In genomic region chr16:66603537-66604375, GRCh38 we compare ENCODE assay signal across 8 cellular contexts. TPM values are rescaled to one million over a fixed set of nuclear protein-coding genes. Genes with fewer than 3 reads are reported as not detected.
DNase-seq lines count a peak whose midpoint lies in the region; FAIRE-seq and TF ChIP-seq lines count a peak whose summit lies in the region.
"Had no signal": no experiment of that assay in that cellular context is flagged by ENCODE, and none has a peak within 500 bp of the region (broad histone marks: within the 10 kb centered on the region; RNA-seq: fewer than 3 reads in every experiment).

No MANE protein-coding gene starts in this region.

- peak overlapping the region; percentile 88 to 92 for H3K27ac ChIP-seq in coronary artery

- peak; percentile 73 for FAIRE-seq in GM18507 (lab: Jason Lieb, UNC)

- TF ChIP-seq CTCF in coronary artery (IDR thresholded peaks at IDR 0.05) = no peak

- DNase-seq in GM18507 (ENCODE audit: extremely low spot score, insufficient read length, low read depth) = no peak
- peak in 2 of 3 experiments; percentile 71 to 77 for DNase-seq in NCI-H1417 (lab: John Stamatoyannopoulos, UW)
- DNase-seq in activated CD4-positive, CD25-positive, alpha-beta regulatory T cell treated with anti-CD3 and anti-CD28 coated beads, Interleukin-2, amount 50 U/mL, for 72 hours = peak; percentile 67
- no peak for DNase-seq in coronary artery (ENCODE audit: low spot score)
- DNase-seq in lung microvascular endothelial cell (ENCODE audit: low read depth in 2 of 2) = peak; percentile 49 to 62
- DNase-seq in stimulated activated CD8-positive, alpha-beta memory T cell treated with anti-CD3 and anti-CD28 coated beads, Interleukin-15, amount 100 ng/mL, for 1 hour (ENCODE audit: low read depth) = peak; percentile 41
- DNase-seq in NCI-H1092 treated with DMSO at 0.1 percent for 48 hours (lab: John Stamatoyannopoulos, UW) = no peak

- H3K4me3 ChIP-seq in coronary artery = peak overlapping the region; percentile 87

RNA-seq across cellular contexts. Expression of gene CMTM3, which starts 0.7 kb away (rescaled TPM):
- total RNA-seq in lung microvascular endothelial cell = 23.1 and 28.0 TPM in 2 replicates

RNA-seq across cellular contexts. Expression of gene CMTM2, which starts 24.5 kb away (rescaled TPM):
- not detected in 2 replicates for total RNA-seq in lung microvascular endothelial cell
- total RNA-seq: myocyte had no signal

RNA-seq across cellular contexts. Expression of gene CMTM1, which starts 37.5 kb away (rescaled TPM):
- 1.5 and 1.8 TPM in 2 replicates for total RNA-seq in lung microvascular endothelial cell

RNA-seq across cellular contexts. Expression of gene CKLF, which starts 51.4 kb away (rescaled TPM):
- 51.6 and 73.0 TPM in 2 replicates for total RNA-seq in lung microvascular endothelial cell

RNA-seq across cellular contexts. Expression of gene TK2, which starts 53.8 kb away (rescaled TPM):
- 23.1 and 29.2 TPM in 2 replicates for total RNA-seq in lung microvascular endothelial cell

Comparison
In these comparisons a context has a peak if more than half of its experiments do, and no peak if none do; other contexts are left out.
1. DNase-seq: peak in NCI-H1417 (2 of 3), activated CD4-positive, CD25-positive, alpha-beta regulatory T cell treated with anti-CD3 and anti-CD28 coated beads, Interleukin-2, amount 50 U/mL, for 72 hours (single experiment), lung microvascular endothelial cell (2 of 2) and stimulated activated CD8-positive, alpha-beta memory T cell treated with anti-CD3 and anti-CD28 coated beads, Interleukin-15, amount 100 ng/mL, for 1 hour (single experiment); none in GM18507 (single experiment), coronary artery (single experiment) and NCI-H1092 treated with DMSO at 0.1 percent for 48 hours (single experiment).